ENCODE assay signal across 9 cellular contexts in the genomic region with DNA sequence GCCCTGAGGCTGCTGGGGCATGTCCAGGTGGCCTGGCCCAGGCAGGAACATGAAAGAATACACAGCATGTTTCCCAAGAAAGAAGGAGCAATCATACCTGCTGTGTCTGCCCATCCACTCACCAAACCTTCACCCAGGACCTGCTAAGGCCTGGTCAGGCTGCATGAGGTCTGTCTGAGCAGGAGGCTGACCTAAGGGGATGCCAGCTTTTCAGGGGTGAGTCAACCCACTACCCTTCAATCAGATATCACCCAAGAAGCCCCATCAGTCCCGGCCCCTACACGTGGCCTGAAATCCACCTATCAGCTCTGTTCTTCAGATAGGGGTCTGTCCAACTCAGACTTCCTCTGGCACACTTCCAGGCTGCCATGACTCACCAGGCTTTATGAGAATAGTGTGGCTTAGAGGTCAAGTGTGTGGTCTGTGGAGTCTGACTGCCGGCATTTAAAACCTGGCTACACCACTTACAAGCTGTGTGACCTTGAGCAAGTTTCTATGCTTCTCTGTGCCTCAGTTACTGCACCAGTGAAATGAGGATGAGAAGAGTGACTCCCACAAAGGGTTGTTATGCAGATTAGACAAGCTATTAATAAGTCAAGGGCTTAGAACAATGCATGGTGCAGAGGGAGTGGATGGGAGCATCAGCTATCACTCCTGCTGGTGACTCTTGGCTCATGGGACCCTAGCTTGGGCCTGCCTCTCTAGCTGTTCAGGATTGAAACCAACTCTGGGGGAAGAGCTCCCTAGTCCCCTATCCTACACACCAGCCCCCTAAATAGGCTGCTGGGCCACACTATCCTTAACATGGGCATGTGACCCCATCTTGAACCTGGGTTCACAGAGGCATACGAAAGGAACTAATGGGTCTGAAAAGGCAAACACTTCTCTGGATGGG.
DNase-seq lines count a peak whose midpoint lies in the region; ATAC-seq and TF ChIP-seq lines count a peak whose summit lies in the region.
"Had no signal": no experiment of that assay in that cellular context is flagged by ENCODE, and none has a peak within 500 bp of the region (broad histone marks: within the 10 kb centered on the region; RNA-seq: fewer than 3 reads in every experiment).

No MANE protein-coding gene starts in this region.

- POLR2A ChIA-PET in CD8-positive, alpha-beta memory T cell (lab: Charles Lee) = no interaction called here

- H3K27ac Mint-ChIP-seq in CD8-positive, alpha-beta memory T cell = no peak overlapping the region

- no peaks in the 10 kb centered on the region for H3K9me3 Mint-ChIP-seq in activated T-cell treated with anti-CD3 and anti-CD28 coated beads, Interleukin-2, amount 50 U/mL, for 4 hours
- no peaks in the 10 kb centered on the region for H3K9me3 Mint-ChIP-seq in CD8-positive, alpha-beta memory T cell

- no peak overlapping the region for H3K4me3 ChIP-seq in ovary
- H3K4me3 ChIP-seq in CD8-positive, alpha-beta memory T cell (ENCODE audit: low read length) = no peak overlapping the region
- H3K4me3 ChIP-seq in esophagus squamous epithelium = no peak overlapping the region
- H3K4me3 ChIP-seq in colonic mucosa = no peak overlapping the region

- H3K4me3 Mint-ChIP-seq in activated T-cell treated with anti-CD3 and anti-CD28 coated beads, Interleukin-2, amount 50 U/mL, for 4 hours = no peak overlapping the region
- H3K4me3 Mint-ChIP-seq in CD8-positive, alpha-beta memory T cell = no peak overlapping the region

- no peaks in the 10 kb centered on the region for H3K4me1 Mint-ChIP-seq in activated T-cell treated with anti-CD3 and anti-CD28 coated beads, Interleukin-2, amount 50 U/mL, for 4 hours (ENCODE audit: low read depth)
- H3K4me1 Mint-ChIP-seq in CD8-positive, alpha-beta memory T cell = peaks cover 0 to 4% (median 0%) of the 10 kb centered on the region in 3 donors

- CTCF ChIA-PET in CD8-positive, alpha-beta memory T cell (lab: Charles Lee) = no interaction called here

- TF ChIP-seq CTCF in ovary (IDR thresholded peaks at IDR 0.05) = no peak
- TF ChIP-seq CTCF in esophagus squamous epithelium (IDR thresholded peaks at IDR 0.05) = no peak
- no peak for TF ChIP-seq CTCF in colonic mucosa (IDR thresholded peaks at IDR 0.05)

- no peaks in the 10 kb centered on the region for H3K4me1 ChIP-seq in ovary (ENCODE audit: insufficient read depth)
- no peaks in the 10 kb centered on the region for H3K4me1 ChIP-seq in CD8-positive, alpha-beta memory T cell (ENCODE audit: insufficient read depth, low read length)
- no peaks in the 10 kb centered on the region for H3K4me1 ChIP-seq in esophagus squamous epithelium
- H3K4me1 ChIP-seq in colonic mucosa = no peaks in the 10 kb centered on the region

- peaks cover 33% of the 10 kb centered on the region for H3K27me3 Mint-ChIP-seq in activated T-cell treated with anti-CD3 and anti-CD28 coated beads, Interleukin-2, amount 50 U/mL, for 4 hours (ENCODE audit: low read depth)
- peaks cover 14 to 31% of the 10 kb centered on the region in 2 donors for H3K27me3 Mint-ChIP-seq in CD8-positive, alpha-beta memory T cell

- no peak for TF ChIP-seq EP300 in ovary (IDR thresholded peaks at IDR 0.05)

- no peaks in the 10 kb centered on the region for H3K36me3 Mint-ChIP-seq in activated T-cell treated with anti-CD3 and anti-CD28 coated beads, Interleukin-2, amount 50 U/mL, for 4 hours (ENCODE audit: insufficient read depth)
- H3K36me3 Mint-ChIP-seq in CD8-positive, alpha-beta memory T cell = no peaks in the 10 kb centered on the region

- intact Hi-C loops in ovary (cut with DNase I) (no loop called here), esophagus squamous epithelium (cut with DNase I) (loop anchor here (10.0 kb wide), 1 partner anchor 59 kb away; no protein-coding TSS in a partner anchor), colonic mucosa (cut with DNase I) (no loop called here)

- peak; percentile 70 for DNase-seq in activated CD4-positive, alpha-beta T cell treated with anti-CD3 and anti-CD28 coated beads for 48 hours
- no peak for DNase-seq in activated CD4-positive, alpha-beta T cell treated with anti-CD3 and anti-CD28 coated beads, Interleukin-2, amount 50 U/mL, for 4 hours
- no peak for DNase-seq in activated T-cell treated with anti-CD3 and anti-CD28 coated beads, Interleukin-2, amount 50 U/mL, for 4 hours
- DNase-seq in ovary (peak in 3 of 5 donors; percentile 40 to 54 (median 41)), esophagus squamous epithelium (lab: John Stamatoyannopoulos, UW) (no peak), colonic mucosa (no peak)
- no peak for DNase-seq in CD8-positive, alpha-beta memory T cell

- H3K9me3 ChIP-seq in ovary = no peaks in the 10 kb centered on the region
- H3K9me3 ChIP-seq in CD8-positive, alpha-beta memory T cell (ENCODE audit: low read length) = no peaks in the 10 kb centered on the region
- H3K9me3 ChIP-seq in esophagus squamous epithelium = no peaks in the 10 kb centered on the region
- no peaks in the 10 kb centered on the region for H3K9me3 ChIP-seq in colonic mucosa

- H3K27me3 ChIP-seq in ovary (no peaks in the 10 kb centered on the region), esophagus squamous epithelium (peaks cover 0 to 68% (median 0%) of the 10 kb centered on the region in 4 donors), colonic mucosa (no peaks in the 10 kb centered on the region)
- no peaks in the 10 kb centered on the region for H3K27me3 ChIP-seq in CD8-positive, alpha-beta memory T cell (ENCODE audit: insufficient read depth, low read length, poor library complexity, severe bottlenecking)

- WGBS in ovary, 3 donors = 19 to 33% (median 29%) methylated on average over 4 of the region's 4 CpGs
- WGBS in esophagus squamous epithelium, 2 donors = 43 to 58% methylated on average over 3 of the region's 4 CpGs

- no peak overlapping the region for H3K27ac ChIP-seq in ovary
- H3K27ac ChIP-seq in CD8-positive, alpha-beta memory T cell (ENCODE audit: low read depth, low read length) = no peak overlapping the region
- H3K27ac ChIP-seq in esophagus squamous epithelium = no peak overlapping the region
- no peak overlapping the region for H3K27ac ChIP-seq in colonic mucosa
- H3K27ac ChIP-seq: C4-2B had no signal

- ATAC-seq in HG03558 (IDR thresholded peaks at IDR 0.05; ENCODE audit: extremely low read depth, unreplicated experiment) = peak; percentile 50
- peak; percentile 58 to 78 for ATAC-seq in activated T-cell treated with anti-CD3 and anti-CD28 coated beads, Interleukin-2, amount 50 U/mL, for 4 hours

- H3K9ac ChIP-seq in colonic mucosa (ENCODE audit: low read depth in 2 of 2, low read length in 2 of 2) = no peak overlapping the region

- no peaks in the 10 kb centered on the region for H3K36me3 ChIP-seq in ovary
- no peaks in the 10 kb centered on the region for H3K36me3 ChIP-seq in CD8-positive, alpha-beta memory T cell (ENCODE audit: insufficient read depth, low read length)
- H3K36me3 ChIP-seq in esophagus squamous epithelium = no peaks in the 10 kb centered on the region
- H3K36me3 ChIP-seq in colonic mucosa = no peaks in the 10 kb centered on the region

- TF ChIP-seq POLR2A in ovary (IDR thresholded peaks at IDR 0.05) (no peak), esophagus squamous epithelium (IDR thresholded peaks at IDR 0.05) (no peak)

Comparison
In these comparisons a context has a peak if more than half of its experiments do, and no peak if none do; other contexts are left out.
1. DNase-seq: peak in activated CD4-positive, alpha-beta T cell treated with anti-CD3 and anti-CD28 coated beads for 48 hours (single experiment) and ovary (3 of 5); none in activated CD4-positive, alpha-beta T cell treated with anti-CD3 and anti-CD28 coated beads, Interleukin-2, amount 50 U/mL, for 4 hours (0 of 2), activated T-cell treated with anti-CD3 and anti-CD28 coated beads, Interleukin-2, amount 50 U/mL, for 4 hours (single experiment), CD8-positive, alpha-beta memory T cell (0 of 5), esophagus squamous epithelium (single experiment) and colonic mucosa (single experiment).